In the genomic region with DNA sequence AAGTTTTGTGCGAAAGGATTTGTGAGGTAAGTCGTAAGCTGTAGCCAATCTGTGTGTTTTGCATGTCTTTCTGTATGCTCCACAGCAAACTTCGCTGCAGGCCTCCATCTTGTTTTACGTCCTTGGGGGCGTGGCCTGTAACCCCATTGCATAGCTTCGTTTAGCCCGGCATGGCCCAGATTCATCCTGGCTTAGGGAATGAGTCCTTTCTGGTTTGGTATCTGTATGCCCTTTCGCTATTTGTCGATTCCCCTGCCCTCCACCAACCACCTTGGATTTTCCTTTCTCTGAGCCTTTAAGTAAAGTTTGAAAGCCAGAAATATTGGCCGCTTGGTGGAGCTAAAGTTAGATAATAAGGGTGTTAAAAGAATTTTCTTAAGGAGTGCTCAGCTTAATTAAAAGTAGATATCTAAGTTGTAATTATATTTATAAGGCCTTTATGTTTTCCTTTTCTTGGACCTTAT, we compare ENCODE assay signal across 7 cellular contexts. TPM values are rescaled to one million over a fixed set of nuclear protein-coding genes. Genes with fewer than 3 reads are reported as not detected.
A peak's percentile ranks its signal among the peaks of the same experiment; 100 is the strongest.
DNase-seq lines count a peak whose midpoint lies in the region; ATAC-seq and TF ChIP-seq lines count a peak whose summit lies in the region.

No MANE protein-coding gene starts in this region.

- H3K4me3 ChIP-seq in GM12864 (ENCODE audit: low read depth, low read length): peak overlapping the region; percentile 89; the same call in 1 of the 2 replicates
- peak overlapping the region; percentile 87 for H3K4me3 ChIP-seq in NT2/D1 (ENCODE audit: insufficient read length, low read depth)

- peaks cover 47% of the 10 kb centered on the region for H3K9me3 ChIP-seq in NT2/D1 (ENCODE audit: insufficient read depth, low read length)

- peak overlapping the region; percentile 91 for H3K9ac ChIP-seq in NT2/D1 (ENCODE audit: insufficient read length, low read depth)

- no peak for DNase-seq in GM12864 (ENCODE audit: low read depth)
- DNase-seq in NT2/D1 (ENCODE audit: low read depth, low spot score): peak; percentile 69
- DNase-seq in renal cortical epithelial cell (ENCODE audit: low read depth): peak; percentile 30
- no peak for DNase-seq in activated CD4-positive, CD25-positive, alpha-beta regulatory T cell treated with anti-CD3 and anti-CD28 coated beads, Interleukin-2, amount 50 U/mL, for 72 hours

- peak overlapping the region; percentile 99 for H3K27ac Mint-ChIP-seq in dendritic cell treated with granulocyte-macrophage colony-stimulating factor and Interleukin-4, amounts not matched to agents 40 ng/mL and 50 ng/mL, for 4 days

- no peak overlapping the region for H3K4me3 Mint-ChIP-seq in dendritic cell treated with granulocyte-macrophage colony-stimulating factor and Interleukin-4, amounts not matched to agents 40 ng/mL and 50 ng/mL, for 4 days

- TF ChIP-seq CTCF in GM12864 (IDR thresholded peaks at IDR 0.05; ENCODE audit: low read depth, low read length, missing control alignments): peak; percentile 21

- H3K4me1 Mint-ChIP-seq in dendritic cell treated with granulocyte-macrophage colony-stimulating factor and Interleukin-4, amounts not matched to agents 40 ng/mL and 50 ng/mL, for 4 days (ENCODE audit: low read depth): peaks cover 23% of the 10 kb centered on the region

- H3K27me3 Mint-ChIP-seq in dendritic cell treated with granulocyte-macrophage colony-stimulating factor and Interleukin-4, amounts not matched to agents 40 ng/mL and 50 ng/mL, for 4 days: no peaks in the 10 kb centered on the region

- peaks cover 38% of the 10 kb centered on the region for H3K36me3 ChIP-seq in NT2/D1 (ENCODE audit: insufficient read depth, insufficient read length, low read length)

- peaks cover 33% of the 10 kb centered on the region for H3K36me3 Mint-ChIP-seq in dendritic cell treated with granulocyte-macrophage colony-stimulating factor and Interleukin-4, amounts not matched to agents 40 ng/mL and 50 ng/mL, for 4 days (ENCODE audit: low read depth)

- intact Hi-C loops in dendritic cell treated with granulocyte-macrophage colony-stimulating factor and Interleukin-4, amounts not matched to agents 40 ng/mL and 50 ng/mL, for 4 days (cut with micrococcal nuclease): no loop called here

- H3K27me3 ChIP-seq in NT2/D1 (ENCODE audit: insufficient read depth, insufficient read length): no peaks in the 10 kb centered on the region

- no peaks in the 10 kb centered on the region for H3K4me1 ChIP-seq in NT2/D1 (ENCODE audit: insufficient read depth, insufficient read length)

- H3K9me3 Mint-ChIP-seq in dendritic cell treated with granulocyte-macrophage colony-stimulating factor and Interleukin-4, amounts not matched to agents 40 ng/mL and 50 ng/mL, for 4 days: peaks cover 26% of the 10 kb centered on the region

- ATAC-seq in HG03460 (IDR thresholded peaks at IDR 0.05; ENCODE audit: unreplicated experiment): no peak
- no peak for ATAC-seq in GM19023 (IDR thresholded peaks at IDR 0.05; ENCODE audit: unreplicated experiment)

RNA-seq across cellular contexts. Expression of a gene that starts 1.1 kb away (rescaled TPM):
- 9.9 and 19.8 TPM in 2 replicates for total RNA-seq in renal cortical epithelial cell

RNA-seq across cellular contexts. Expression of a gene that starts 54.7 kb away (rescaled TPM):
- total RNA-seq in renal cortical epithelial cell: not detected in 2 replicates

Comparison
In these comparisons a context has a peak if more than half of its experiments do, and no peak if none do; other contexts are left out.
1. DNase-seq: peak in NT2/D1 (single experiment) and renal cortical epithelial cell (single experiment); none in GM12864 (single experiment) and activated CD4-positive, CD25-positive, alpha-beta regulatory T cell treated with anti-CD3 and anti-CD28 coated beads, Interleukin-2, amount 50 U/mL, for 72 hours (single experiment).